ENCODE assay signal across 22 cellular contexts in genomic region chr15:78633348-78633747, GRCh38. TPM values are rescaled to one million over a fixed set of nuclear protein-coding genes. Genes with fewer than 3 reads are reported as not detected.
DNase-seq lines count a peak whose midpoint lies in the region; ATAC-seq and TF ChIP-seq lines count a peak whose summit lies in the region.
"Had no signal": no experiment of that assay in that cellular context is flagged by ENCODE, and none has a peak within 500 bp of the region (broad histone marks: within the 10 kb centered on the region; RNA-seq: fewer than 3 reads in every experiment).

No MANE protein-coding gene starts in this region.

- no peaks in the 10 kb centered on the region for H3K9me3 ChIP-seq in HEK293 (ENCODE audit: control insufficient read depth, insufficient read depth, low read depth, low read length)

- no peaks in the 10 kb centered on the region for H3K4me1 ChIP-seq in HEK293 (ENCODE audit: control insufficient read depth, insufficient read depth, low read length)
- H3K4me1 ChIP-seq: A549 had no signal

- TF ChIP-seq CTCF in HEK293 (tag by site-specific recombination; IDR thresholded peaks at IDR 0.05) = no peak
- no peak for TF ChIP-seq CTCF in neural crest cell (conservative IDR thresholded peaks at IDR 0.05)

- H3K27ac ChIP-seq in HEK293 (ENCODE audit: extremely low read depth, low read depth, low read length) = no peak overlapping the region
- H3K27ac ChIP-seq: 22Rv1; A549; BLaER1 treated with 17β-estradiol and CSF1 and Interleukin-3, amounts not matched to agents 10 nM and 100 nM; C4-2B had no signal

- H3K36me3 ChIP-seq in HEK293 (ENCODE audit: control insufficient read depth in 2 of 2, insufficient read depth in 1 of 2, low read length in 2 of 2) = no peaks in the 10 kb centered on the region

- no peak for ATAC-seq in GM18502 (IDR thresholded peaks at IDR 0.05; ENCODE audit: poor library complexity, unreplicated experiment)
- ATAC-seq: A549; CD8-positive, alpha-beta T cell; GM12878 had no signal

- CTCF ChIA-PET in HEK293 (lab: Yijun Ruan, JAX) = no interaction called here

- no peaks in the 10 kb centered on the region for H3K36me3 Mint-ChIP-seq in neural crest cell (ENCODE audit: low read depth)
- H3K36me3 Mint-ChIP-seq: CD8-positive, alpha-beta T cell had no signal

- H3K4me3 ChIP-seq in HEK293 (ENCODE audit: low read depth, low read length) = no peak overlapping the region
- H3K4me3 ChIP-seq: A549; BLaER1 treated with 17β-estradiol and CSF1 and Interleukin-3, amounts not matched to agents 10 nM and 100 nM; GM12878 had no signal

- peaks cover 6% of the 10 kb centered on the region for H3K9me3 Mint-ChIP-seq in neural crest cell
- H3K9me3 Mint-ChIP-seq: CD4-positive, alpha-beta T cell had no signal

- peaks cover 43% of the 10 kb centered on the region for H3K27me3 Mint-ChIP-seq in neural crest cell (ENCODE audit: low read depth)

- H3K4me3 Mint-ChIP-seq in neural crest cell = no peak overlapping the region
- H3K4me3 Mint-ChIP-seq: B cell; CD4-positive, alpha-beta T cell; CD8-positive, alpha-beta T cell had no signal

- DNase-seq in epidermal melanocyte (ENCODE audit: insufficient read length, low spot score) = peak; percentile 11
- no peak for DNase-seq in neural crest cell (ENCODE audit: low read depth, low spot score)
- DNase-seq in COR-L47 (lab: John Stamatoyannopoulos, UW) = no peak
- DNase-seq: AML-193; CD4-positive, alpha-beta T cell; CD8-positive, alpha-beta T cell; DMS 273 treated with DMSO at 0.1 percent for 48 hours; DMS153; DMS79; DND-41; EL; GDM1 had no signal

- POLR2A ChIA-PET in HEK293 (lab: Yijun Ruan, JAX) = no interaction called here

- H3K4me1 Mint-ChIP-seq in neural crest cell = no peaks in the 10 kb centered on the region
- H3K4me1 Mint-ChIP-seq: B cell had no signal

- H3K27ac Mint-ChIP-seq in neural crest cell (ENCODE audit: unreplicated experiment) = peak overlapping the region; percentile 52
- H3K27ac Mint-ChIP-seq: B cell; CD4-positive, alpha-beta T cell; CD8-positive, alpha-beta T cell had no signal

TF ChIP-seq in HEK293, 187 proteins besides CTCF, POLR2A, EP300 and RAD21:
- peak; percentile 14 for TF ChIP-seq SETDB1 (IDR thresholded peaks at IDR 0.05; ENCODE audit: insufficient read length, low read length)
- TF ChIP-seq ZBTB21 (tag by site-specific recombination; IDR thresholded peaks at IDR 0.05) = no peak

RNA-seq across cellular contexts. Expression of gene CHRNB4, which starts 7.7 kb away (rescaled TPM):
- 3.9 and 4.1 TPM in 2 replicates for total RNA-seq in neural crest cell
- total RNA-seq: A172; B cell; CD4-positive, alpha-beta T cell; CD8-positive, alpha-beta T cell; G401; GM12878 had no signal

RNA-seq across cellular contexts. Expression of gene CHRNA3, which starts 12.6 kb away (rescaled TPM):
- total RNA-seq in neural crest cell = 3.8 and 5.1 TPM in 2 replicates
- total RNA-seq: B cell; CD4-positive, alpha-beta T cell; CD8-positive, alpha-beta T cell; GM12878 had no signal
